11 cellular contexts compared by ENCODE assay signal in the genomic region with DNA sequence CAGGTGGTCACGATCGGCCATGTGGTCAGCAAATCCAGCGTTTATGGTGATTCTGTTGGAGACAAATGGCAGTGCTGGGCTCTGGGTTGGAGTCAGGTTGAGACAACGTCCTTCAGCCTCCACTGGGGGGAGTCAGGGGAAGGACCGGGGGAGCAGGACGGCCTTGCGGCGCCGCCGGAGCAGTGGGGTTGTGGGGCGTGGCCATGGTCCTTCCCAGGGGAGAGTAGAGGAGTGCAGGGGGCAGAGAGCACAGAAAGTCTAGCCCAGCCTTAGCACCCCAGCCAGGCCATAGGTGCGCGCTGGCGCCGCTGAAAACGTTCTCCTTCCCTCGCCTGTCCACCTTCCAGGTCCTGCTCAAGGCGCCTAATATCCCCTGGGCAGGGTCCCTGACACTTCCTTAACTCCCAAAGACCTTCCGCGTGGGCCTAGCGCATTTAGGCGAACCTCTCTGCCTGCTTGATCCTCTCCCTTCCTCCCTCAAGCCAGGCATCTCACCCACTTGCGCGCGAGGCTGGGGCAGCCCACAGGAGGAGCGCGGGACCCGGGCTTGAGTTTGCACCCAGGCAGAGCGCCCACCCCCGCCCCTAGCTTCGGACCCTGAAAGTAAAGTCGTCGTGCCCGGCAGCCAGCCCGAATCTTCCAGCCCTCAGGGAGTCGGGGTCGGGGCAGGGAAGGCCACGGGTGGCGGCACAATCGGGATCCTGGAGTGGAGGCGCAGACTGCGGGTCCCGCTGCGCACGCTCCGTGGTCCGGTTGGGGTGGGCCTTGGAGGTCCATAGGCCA. TPM values are rescaled to one million over a fixed set of nuclear protein-coding genes. Genes with fewer than 3 reads are reported as not detected.
A peak's percentile ranks its signal among the peaks of the same experiment; 100 is the strongest.
DNase-seq lines count a peak whose midpoint lies in the region; ATAC-seq lines count a peak whose summit lies in the region.
"Had no signal": no experiment of that assay in that cellular context is flagged by ENCODE, and none has a peak within 500 bp of the region (broad histone marks: within the 10 kb centered on the region; RNA-seq: fewer than 3 reads in every experiment).

No MANE protein-coding gene starts in this region.

- H3K36me3 ChIP-seq in SK-N-MC (ENCODE audit: insufficient read depth, low read length) (no peaks in the 10 kb centered on the region), iPS DF 6.9 (ENCODE audit: control insufficient read depth, insufficient read depth, low read length) (no peaks in the 10 kb centered on the region)
- H3K36me3 ChIP-seq: adrenal gland had no signal

- no peak for ATAC-seq in activated T-cell treated with anti-CD3 and anti-CD28 coated beads, Interleukin-2, amount 50 U/mL, for 72 hours (replicated peaks in 1 of 2)
- ATAC-seq in stimulated activated naive B cell treated with anti-CD40 and anti-IgM and Interleukin-4, amounts not matched to agents 10 μg/mL and 1 μg/mL and 100 μg/mL, for 72 hours (replicated peaks) = peak in 1 of 2 donors; percentile 23
- no peak for ATAC-seq in GM18858 (IDR thresholded peaks at IDR 0.05; ENCODE audit: unreplicated experiment)

- no peak for DNase-seq in activated T-cell treated with anti-CD3 and anti-CD28 coated beads, Interleukin-2, amount 50 U/mL, for 72 hours
- no peak for DNase-seq in activated T-cell treated with anti-CD3 and anti-CD28 coated beads, Interleukin-2, amount 50 U/mL, for 24 hours
- DNase-seq in SK-N-MC (ENCODE audit: low read depth, low spot score) = no peak
- DNase-seq in iPS DF 6.9 (ENCODE audit: low read depth, low spot score) = peak; percentile 64
- DNase-seq in stimulated activated naive B cell treated with anti-CD40 and anti-IgM and Interleukin-4, amounts not matched to agents 10 μg/mL and 1 μg/mL and 100 μg/mL, for 72 hours = no peak
- no peak for DNase-seq in NCI-H146 treated with DMSO at 0.1 percent for 48 hours (lab: John Stamatoyannopoulos, UW; ENCODE audit: unreplicated experiment)
- DNase-seq in COLO829 (ENCODE audit: low spot score) = no peak
- DNase-seq: DMS153; stimulated activated CD4-positive, alpha-beta T cell treated with anti-CD3 and anti-CD28 coated beads, Interleukin-12 subunit alpha, Interleukin-12 subunit beta, amount 100 ng/mL, for 4 hours had no signal

- no CpG with 5 or more reads among the region's 47 CpGs for WGBS in iPS DF 6.9 (ENCODE audit: insufficient coverage, insufficient read length)

- H3K4me3 Mint-ChIP-seq in activated T-cell treated with anti-CD3 and anti-CD28 coated beads, Interleukin-2, amount 50 U/mL, for 72 hours = peak overlapping the region; percentile 51 to 60
- no peak overlapping the region for H3K4me3 Mint-ChIP-seq in activated T-cell treated with anti-CD3 and anti-CD28 coated beads, Interleukin-2, amount 50 U/mL, for 24 hours
- H3K4me3 Mint-ChIP-seq in stimulated activated naive B cell treated with anti-CD40 and anti-IgM and Interleukin-4, amounts not matched to agents 10 μg/mL and 1 μg/mL and 100 μg/mL, for 72 hours = peak overlapping the region; percentile 44 to 63

- H3K27ac Mint-ChIP-seq in activated T-cell treated with anti-CD3 and anti-CD28 coated beads, Interleukin-2, amount 50 U/mL, for 72 hours = no peak overlapping the region
- no peak overlapping the region for H3K27ac Mint-ChIP-seq in activated T-cell treated with anti-CD3 and anti-CD28 coated beads, Interleukin-2, amount 50 U/mL, for 24 hours
- peak overlapping the region; percentile 68 for H3K27ac Mint-ChIP-seq in stimulated activated naive B cell treated with anti-CD40 and anti-IgM and Interleukin-4, amounts not matched to agents 10 μg/mL and 1 μg/mL and 100 μg/mL, for 72 hours

- no peak overlapping the region for H3K9ac ChIP-seq in SK-N-MC (ENCODE audit: insufficient read length)

- H3K4me1 Mint-ChIP-seq in activated T-cell treated with anti-CD3 and anti-CD28 coated beads, Interleukin-2, amount 50 U/mL, for 72 hours (ENCODE audit: low read depth) = peaks cover 8% of the 10 kb centered on the region
- H3K4me1 Mint-ChIP-seq in activated T-cell treated with anti-CD3 and anti-CD28 coated beads, Interleukin-2, amount 50 U/mL, for 24 hours (ENCODE audit: low read depth) = peaks cover 13% of the 10 kb centered on the region
- peaks cover 12 to 34% of the 10 kb centered on the region in 2 donors for H3K4me1 Mint-ChIP-seq in stimulated activated naive B cell treated with anti-CD40 and anti-IgM and Interleukin-4, amounts not matched to agents 10 μg/mL and 1 μg/mL and 100 μg/mL, for 72 hours

- peaks cover 40% of the 10 kb centered on the region for H3K27me3 Mint-ChIP-seq in activated T-cell treated with anti-CD3 and anti-CD28 coated beads, Interleukin-2, amount 50 U/mL, for 72 hours (ENCODE audit: low read depth)
- peaks cover 69% of the 10 kb centered on the region for H3K27me3 Mint-ChIP-seq in activated T-cell treated with anti-CD3 and anti-CD28 coated beads, Interleukin-2, amount 50 U/mL, for 24 hours
- peaks cover 56 to 77% of the 10 kb centered on the region in 2 donors for H3K27me3 Mint-ChIP-seq in stimulated activated naive B cell treated with anti-CD40 and anti-IgM and Interleukin-4, amounts not matched to agents 10 μg/mL and 1 μg/mL and 100 μg/mL, for 72 hours

- H3K9me3 ChIP-seq in SK-N-MC (ENCODE audit: low read depth, low read length) (no peaks in the 10 kb centered on the region), iPS DF 6.9 (ENCODE audit: control insufficient read depth, insufficient read depth, low read length) (no peaks in the 10 kb centered on the region)
- H3K9me3 ChIP-seq: adrenal gland had no signal

- H3K36me3 Mint-ChIP-seq in activated T-cell treated with anti-CD3 and anti-CD28 coated beads, Interleukin-2, amount 50 U/mL, for 72 hours (ENCODE audit: insufficient read depth in 2 of 2) = peaks cover 0 to 1% of the 10 kb centered on the region in 2 donors
- H3K36me3 Mint-ChIP-seq in activated T-cell treated with anti-CD3 and anti-CD28 coated beads, Interleukin-2, amount 50 U/mL, for 24 hours (ENCODE audit: low read depth) = no peaks in the 10 kb centered on the region
- H3K36me3 Mint-ChIP-seq in stimulated activated naive B cell treated with anti-CD40 and anti-IgM and Interleukin-4, amounts not matched to agents 10 μg/mL and 1 μg/mL and 100 μg/mL, for 72 hours = peaks cover 0 to 4% of the 10 kb centered on the region in 2 donors

- peaks cover 20% of the 10 kb centered on the region for H3K27me3 ChIP-seq in iPS DF 6.9 (ENCODE audit: control insufficient read depth, insufficient read depth, low read length)

- H3K4me3 ChIP-seq in SK-N-MC (peak overlapping the region; percentile 28; the same call in 1 of the 2 replicates), iPS DF 6.9 (ENCODE audit: low read length) (peak overlapping the region; percentile 41)
- H3K4me3 ChIP-seq: adrenal gland had no signal

- H3K27ac ChIP-seq in SK-N-MC (no peak overlapping the region), iPS DF 6.9 (ENCODE audit: low read length) (no peak overlapping the region)

- peaks cover 10% of the 10 kb centered on the region for H3K4me1 ChIP-seq in iPS DF 6.9 (ENCODE audit: control insufficient read depth, insufficient read depth, low read length)

- peaks cover 0 to under 1% of the 10 kb centered on the region in 2 donors for H3K9me3 Mint-ChIP-seq in activated T-cell treated with anti-CD3 and anti-CD28 coated beads, Interleukin-2, amount 50 U/mL, for 72 hours
- H3K9me3 Mint-ChIP-seq in activated T-cell treated with anti-CD3 and anti-CD28 coated beads, Interleukin-2, amount 50 U/mL, for 24 hours = peaks cover under 1% of the 10 kb centered on the region
- H3K9me3 Mint-ChIP-seq in stimulated activated naive B cell treated with anti-CD40 and anti-IgM and Interleukin-4, amounts not matched to agents 10 μg/mL and 1 μg/mL and 100 μg/mL, for 72 hours = peaks cover under 1 to 2% of the 10 kb centered on the region in 2 donors

RNA-seq across cellular contexts. Expression of a gene that starts 3.1 kb away (rescaled TPM):
- total RNA-seq in activated T-cell treated with anti-CD3 and anti-CD28 coated beads, Interleukin-2, amount 50 U/mL, for 72 hours = under 1 TPM; 0.05 to 0.25 TPM

RNA-seq across cellular contexts. Expression of a gene that starts 49.8 kb away (rescaled TPM):
- total RNA-seq in activated T-cell treated with anti-CD3 and anti-CD28 coated beads, Interleukin-2, amount 50 U/mL, for 72 hours = under 1 TPM in 1 of 2 donors, not detected in 1; 0.30 TPM
